In the genomic region with DNA sequence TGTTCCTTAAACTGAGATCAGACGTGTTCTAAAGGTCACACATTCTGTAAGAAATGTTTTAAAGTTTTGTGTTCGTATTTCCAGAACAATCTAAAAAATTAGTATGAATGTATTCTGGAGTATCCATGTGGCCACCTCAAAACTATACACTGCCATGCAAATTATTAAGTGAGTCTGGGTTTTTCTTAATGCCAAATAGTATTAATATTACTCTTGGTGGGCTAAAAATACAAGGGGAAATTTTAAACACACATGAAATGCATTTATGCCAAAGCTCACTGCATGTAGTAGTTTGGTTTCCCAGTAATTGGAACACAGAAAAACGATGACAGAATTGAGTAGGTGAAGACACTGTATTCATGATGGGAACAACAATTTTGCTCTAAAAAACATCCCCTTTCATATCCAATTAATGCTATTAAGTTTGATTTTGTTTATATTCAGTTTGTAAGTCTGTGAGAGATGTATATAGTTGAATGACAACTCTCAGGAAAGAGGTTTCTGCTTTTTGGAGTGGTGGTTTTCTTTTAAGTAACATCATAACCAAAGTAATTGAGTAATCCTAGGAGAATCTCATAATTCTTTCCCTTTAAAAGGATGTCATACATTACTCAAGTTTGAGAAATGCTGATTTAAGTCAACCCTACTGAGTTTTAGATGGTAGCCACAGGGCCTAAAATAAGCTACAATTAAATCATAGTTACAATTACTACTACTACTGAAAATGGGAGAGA, we compare ENCODE assay signal across 1 cellular context.
TF ChIP-seq lines count a peak whose summit lies in the region.

No MANE protein-coding gene starts in this region.

TF ChIP-seq in GM12878, 131 proteins besides CTCF, POLR2A, EP300 and RAD21 (continued from another document):
- TF ChIP-seq, protein P1, sequence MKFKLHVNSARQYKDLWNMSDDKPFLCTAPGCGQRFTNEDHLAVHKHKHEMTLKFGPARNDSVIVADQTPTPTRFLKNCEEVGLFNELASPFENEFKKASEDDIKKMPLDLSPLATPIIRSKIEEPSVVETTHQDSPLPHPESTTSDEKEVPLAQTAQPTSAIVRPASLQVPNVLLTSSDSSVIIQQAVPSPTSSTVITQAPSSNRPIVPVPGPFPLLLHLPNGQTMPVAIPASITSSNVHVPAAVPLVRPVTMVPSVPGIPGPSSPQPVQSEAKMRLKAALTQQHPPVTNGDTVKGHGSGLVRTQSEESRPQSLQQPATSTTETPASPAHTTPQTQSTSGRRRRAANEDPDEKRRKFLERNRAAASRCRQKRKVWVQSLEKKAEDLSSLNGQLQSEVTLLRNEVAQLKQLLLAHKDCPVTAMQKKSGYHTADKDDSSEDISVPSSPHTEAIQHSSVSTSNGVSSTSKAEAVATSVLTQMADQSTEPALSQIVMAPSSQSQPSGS (IDR thresholded peaks at IDR 0.05; ENCODE audit: low read length) = peak; percentile 13; the same call in 1 of the 2 replicates
- TF ChIP-seq ATF3 (IDR thresholded peaks at IDR 0.05; ENCODE audit: borderline replicate concordance, extremely low read depth, low read depth, low read length) = no peak
- no peak for TF ChIP-seq SMAD5 (IDR thresholded peaks at IDR 0.05; ENCODE audit: low read depth)
- TF ChIP-seq JUNB (IDR thresholded peaks at IDR 0.05) = peak; percentile 70; the same call in 1 of the 2 replicates
- TF ChIP-seq ZNF217 (IDR thresholded peaks at IDR 0.05) = no peak
- TF ChIP-seq CREM (IDR thresholded peaks at IDR 0.05; ENCODE audit: low read depth) = 0 out of 2 replicates have a peak, but pooled peaks have one; percentile 10
- TF ChIP-seq RCOR1 (conservative IDR thresholded peaks at IDR 0.05; ENCODE audit: low read depth, low read length) = no peak
- no peak for TF ChIP-seq E4F1 (IDR thresholded peaks at IDR 0.05; ENCODE audit: borderline replicate concordance, partially characterized antibody)
- no peak for TF ChIP-seq HSF1 (IDR thresholded peaks at IDR 0.05; ENCODE audit: low read depth, low read length)
- no peak for TF ChIP-seq ZNF687 (IDR thresholded peaks at IDR 0.05)
- no peak for TF ChIP-seq RELA (IDR thresholded peaks at IDR 0.05; ENCODE audit: borderline replicate concordance, partially characterized antibody)
- TF ChIP-seq HDAC2 (IDR thresholded peaks at IDR 0.05) = no peak
- no peak for TF ChIP-seq ZNF622 (IDR thresholded peaks at IDR 0.05)
- TF ChIP-seq MYC (IDR thresholded peaks at IDR 0.05; ENCODE audit: insufficient read depth, insufficient read length, insufficient replicate concordance, low read length, severe bottlenecking) = no peak
- TF ChIP-seq FOS (IDR thresholded peaks at IDR 0.05; ENCODE audit: borderline replicate concordance, extremely low read depth, insufficient read length) = no peak
- TF ChIP-seq ZNF384 (IDR thresholded peaks at IDR 0.05; ENCODE audit: borderline replicate concordance, low read depth, low read length) = no peak
- peak; percentile 51; the same call in 1 of the 2 replicates for TF ChIP-seq TCF7 (IDR thresholded peaks at IDR 0.05; ENCODE audit: borderline replicate concordance)
- 0 out of 4 replicates have a peak, but pooled peaks of 1 of the 2 experiments have one; percentile 15 for TF ChIP-seq CEBPB (IDR thresholded peaks at IDR 0.05; ENCODE audit: borderline replicate concordance in 1 of 2, low read depth in 2 of 2, low read length in 2 of 2)
- peak; percentile 82 for TF ChIP-seq NFIC (IDR thresholded peaks at IDR 0.05; ENCODE audit: low read depth, low read length)
- TF ChIP-seq, protein P2, sequence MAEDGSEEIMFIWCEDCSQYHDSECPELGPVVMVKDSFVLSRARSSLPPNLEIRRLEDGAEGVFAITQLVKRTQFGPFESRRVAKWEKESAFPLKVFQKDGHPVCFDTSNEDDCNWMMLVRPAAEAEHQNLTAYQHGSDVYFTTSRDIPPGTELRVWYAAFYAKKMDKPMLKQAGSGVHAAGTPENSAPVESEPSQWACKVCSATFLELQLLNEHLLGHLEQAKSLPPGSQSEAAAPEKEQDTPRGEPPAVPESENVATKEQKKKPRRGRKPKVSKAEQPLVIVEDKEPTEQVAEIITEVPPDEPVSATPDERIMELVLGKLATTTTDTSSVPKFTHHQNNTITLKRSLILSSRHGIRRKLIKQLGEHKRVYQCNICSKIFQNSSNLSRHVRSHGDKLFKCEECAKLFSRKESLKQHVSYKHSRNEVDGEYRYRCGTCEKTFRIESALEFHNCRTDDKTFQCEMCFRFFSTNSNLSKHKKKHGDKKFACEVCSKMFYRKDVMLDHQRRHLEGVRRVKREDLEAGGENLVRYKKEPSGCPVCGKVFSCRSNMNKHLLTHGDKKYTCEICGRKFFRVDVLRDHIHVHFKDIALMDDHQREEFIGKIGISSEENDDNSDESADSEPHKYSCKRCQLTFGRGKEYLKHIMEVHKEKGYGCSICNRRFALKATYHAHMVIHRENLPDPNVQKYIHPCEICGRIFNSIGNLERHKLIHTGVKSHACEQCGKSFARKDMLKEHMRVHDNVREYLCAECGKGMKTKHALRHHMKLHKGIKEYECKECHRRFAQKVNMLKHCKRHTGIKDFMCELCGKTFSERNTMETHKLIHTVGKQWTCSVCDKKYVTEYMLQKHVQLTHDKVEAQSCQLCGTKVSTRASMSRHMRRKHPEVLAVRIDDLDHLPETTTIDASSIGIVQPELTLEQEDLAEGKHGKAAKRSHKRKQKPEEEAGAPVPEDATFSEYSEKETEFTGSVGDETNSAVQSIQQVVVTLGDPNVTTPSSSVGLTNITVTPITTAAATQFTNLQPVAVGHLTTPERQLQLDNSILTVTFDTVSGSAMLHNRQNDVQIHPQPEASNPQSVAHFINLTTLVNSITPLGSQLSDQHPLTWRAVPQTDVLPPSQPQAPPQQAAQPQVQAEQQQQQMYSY (CRISPR knock-in tag; IDR thresholded peaks at IDR 0.05) = no peak
- no peak for TF ChIP-seq BACH1 (IDR thresholded peaks at IDR 0.05; ENCODE audit: borderline replicate concordance)
- no peak for TF ChIP-seq EED (IDR thresholded peaks at IDR 0.05; ENCODE audit: low read depth)
- TF ChIP-seq, protein P3, sequence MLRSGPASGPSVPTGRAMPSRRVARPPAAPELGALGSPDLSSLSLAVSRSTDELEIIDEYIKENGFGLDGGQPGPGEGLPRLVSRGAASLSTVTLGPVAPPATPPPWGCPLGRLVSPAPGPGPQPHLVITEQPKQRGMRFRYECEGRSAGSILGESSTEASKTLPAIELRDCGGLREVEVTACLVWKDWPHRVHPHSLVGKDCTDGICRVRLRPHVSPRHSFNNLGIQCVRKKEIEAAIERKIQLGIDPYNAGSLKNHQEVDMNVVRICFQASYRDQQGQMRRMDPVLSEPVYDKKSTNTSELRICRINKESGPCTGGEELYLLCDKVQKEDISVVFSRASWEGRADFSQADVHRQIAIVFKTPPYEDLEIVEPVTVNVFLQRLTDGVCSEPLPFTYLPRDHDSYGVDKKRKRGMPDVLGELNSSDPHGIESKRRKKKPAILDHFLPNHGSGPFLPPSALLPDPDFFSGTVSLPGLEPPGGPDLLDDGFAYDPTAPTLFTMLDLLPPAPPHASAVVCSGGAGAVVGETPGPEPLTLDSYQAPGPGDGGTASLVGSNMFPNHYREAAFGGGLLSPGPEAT (IDR thresholded peaks at IDR 0.05; ENCODE audit: low read depth) = no peak
- TF ChIP-seq RUNX3 (IDR thresholded peaks at IDR 0.05; ENCODE audit: low read length) = peak; percentile 36; the same call in 1 of the 2 replicates
- no peak for TF ChIP-seq ZNF592 (IDR thresholded peaks at IDR 0.05)
- no peak for TF ChIP-seq ZNF24 (IDR thresholded peaks at IDR 0.05)
